Comparison of ENCODE assay signal across 1 cellular context in the genomic region with DNA sequence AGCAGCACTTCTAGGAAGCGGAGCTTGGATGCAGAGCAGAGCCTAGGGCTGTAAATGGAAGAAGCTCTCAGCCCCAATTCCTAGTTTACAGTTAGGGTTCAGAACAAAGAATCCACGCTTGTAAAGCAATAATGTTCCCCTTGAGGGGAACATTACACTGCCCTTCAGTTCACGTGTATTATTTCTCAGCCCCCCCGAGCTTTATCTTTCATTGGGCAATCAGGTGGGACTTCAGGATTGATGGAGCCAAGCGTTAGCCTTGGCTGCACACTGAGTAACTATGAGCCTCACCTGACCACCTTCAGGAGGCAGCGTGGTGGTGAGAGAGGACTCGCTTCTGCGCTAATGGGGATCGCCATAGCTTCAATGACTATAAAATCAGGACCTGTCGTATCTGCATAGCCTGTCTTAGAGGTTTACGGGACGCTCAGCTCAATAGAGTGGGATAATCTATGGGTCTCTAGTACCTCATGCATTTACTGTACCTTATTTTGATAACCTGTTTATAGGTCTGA.
TF ChIP-seq lines count a peak whose summit lies in the region.

No MANE protein-coding gene starts in this region.

TF ChIP-seq in GM23338, 12 proteins besides CTCF, POLR2A, EP300 and RAD21 (continued from another document):
- TF ChIP-seq, protein P1, sequence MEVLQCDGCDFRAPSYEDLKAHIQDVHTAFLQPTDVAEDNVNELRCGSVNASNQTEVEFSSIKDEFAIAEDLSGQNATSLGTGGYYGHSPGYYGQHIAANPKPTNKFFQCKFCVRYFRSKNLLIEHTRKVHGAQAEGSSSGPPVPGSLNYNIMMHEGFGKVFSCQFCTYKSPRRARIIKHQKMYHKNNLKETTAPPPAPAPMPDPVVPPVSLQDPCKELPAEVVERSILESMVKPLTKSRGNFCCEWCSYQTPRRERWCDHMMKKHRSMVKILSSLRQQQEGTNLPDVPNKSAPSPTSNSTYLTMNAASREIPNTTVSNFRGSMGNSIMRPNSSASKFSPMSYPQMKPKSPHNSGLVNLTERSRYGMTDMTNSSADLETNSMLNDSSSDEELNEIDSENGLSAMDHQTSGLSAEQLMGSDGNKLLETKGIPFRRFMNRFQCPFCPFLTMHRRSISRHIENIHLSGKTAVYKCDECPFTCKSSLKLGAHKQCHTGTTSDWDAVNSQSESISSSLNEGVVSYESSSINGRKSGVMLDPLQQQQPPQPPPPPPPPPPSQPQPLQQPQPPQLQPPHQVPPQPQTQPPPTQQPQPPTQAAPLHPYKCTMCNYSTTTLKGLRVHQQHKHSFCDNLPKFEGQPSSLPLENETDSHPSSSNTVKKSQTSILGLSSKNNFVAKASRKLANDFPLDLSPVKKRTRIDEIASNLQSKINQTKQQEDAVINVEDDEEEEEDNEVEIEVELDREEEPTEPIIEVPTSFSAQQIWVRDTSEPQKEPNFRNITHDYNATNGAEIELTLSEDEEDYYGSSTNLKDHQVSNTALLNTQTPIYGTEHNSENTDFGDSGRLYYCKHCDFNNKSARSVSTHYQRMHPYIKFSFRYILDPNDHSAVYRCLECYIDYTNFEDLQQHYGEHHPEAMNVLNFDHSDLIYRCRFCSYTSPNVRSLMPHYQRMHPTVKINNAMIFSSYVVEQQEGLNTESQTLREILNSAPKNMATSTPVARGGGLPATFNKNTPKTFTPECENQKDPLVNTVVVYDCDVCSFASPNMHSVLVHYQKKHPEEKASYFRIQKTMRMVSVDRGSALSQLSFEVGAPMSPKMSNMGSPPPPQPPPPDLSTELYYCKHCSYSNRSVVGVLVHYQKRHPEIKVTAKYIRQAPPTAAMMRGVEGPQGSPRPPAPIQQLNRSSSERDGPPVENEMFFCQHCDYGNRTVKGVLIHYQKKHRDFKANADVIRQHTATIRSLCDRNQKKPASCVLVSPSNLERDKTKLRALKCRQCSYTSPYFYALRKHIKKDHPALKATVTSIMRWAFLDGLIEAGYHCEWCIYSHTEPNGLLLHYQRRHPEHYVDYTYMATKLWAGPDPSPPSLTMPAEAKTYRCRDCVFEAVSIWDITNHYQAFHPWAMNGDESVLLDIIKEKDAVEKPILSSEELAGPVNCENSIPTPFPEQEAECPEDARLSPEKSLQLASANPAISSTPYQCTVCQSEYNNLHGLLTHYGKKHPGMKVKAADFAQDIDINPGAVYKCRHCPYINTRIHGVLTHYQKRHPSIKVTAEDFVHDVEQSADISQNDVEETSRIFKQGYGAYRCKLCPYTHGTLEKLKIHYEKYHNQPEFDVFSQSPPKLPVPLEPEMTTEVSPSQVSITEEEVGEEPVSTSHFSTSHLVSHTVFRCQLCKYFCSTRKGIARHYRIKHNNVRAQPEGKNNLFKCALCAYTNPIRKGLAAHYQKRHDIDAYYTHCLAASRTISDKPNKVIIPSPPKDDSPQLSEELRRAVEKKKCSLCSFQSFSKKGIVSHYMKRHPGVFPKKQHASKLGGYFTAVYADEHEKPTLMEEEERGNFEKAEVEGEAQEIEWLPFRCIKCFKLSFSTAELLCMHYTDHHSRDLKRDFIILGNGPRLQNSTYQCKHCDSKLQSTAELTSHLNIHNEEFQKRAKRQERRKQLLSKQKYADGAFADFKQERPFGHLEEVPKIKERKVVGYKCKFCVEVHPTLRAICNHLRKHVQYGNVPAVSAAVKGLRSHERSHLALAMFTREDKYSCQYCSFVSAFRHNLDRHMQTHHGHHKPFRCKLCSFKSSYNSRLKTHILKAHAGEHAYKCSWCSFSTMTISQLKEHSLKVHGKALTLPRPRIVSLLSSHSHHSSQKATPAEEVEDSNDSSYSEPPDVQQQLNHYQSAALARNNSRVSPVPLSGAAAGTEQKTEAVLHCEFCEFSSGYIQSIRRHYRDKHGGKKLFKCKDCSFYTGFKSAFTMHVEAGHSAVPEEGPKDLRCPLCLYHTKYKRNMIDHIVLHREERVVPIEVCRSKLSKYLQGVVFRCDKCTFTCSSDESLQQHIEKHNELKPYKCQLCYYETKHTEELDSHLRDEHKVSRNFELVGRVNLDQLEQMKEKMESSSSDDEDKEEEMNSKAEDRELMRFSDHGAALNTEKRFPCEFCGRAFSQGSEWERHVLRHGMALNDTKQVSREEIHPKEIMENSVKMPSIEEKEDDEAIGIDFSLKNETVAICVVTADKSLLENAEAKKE (CRISPR knock-in tag; IDR thresholded peaks at IDR 0.05): no peak
